Comparison of ENCODE assay signal across 8 cellular contexts in genomic region chr16:9134739-9135138, GRCh38. TPM values are rescaled to one million over a fixed set of nuclear protein-coding genes. Genes with fewer than 3 reads are reported as not detected.
A peak's percentile ranks its signal among the peaks of the same experiment; 100 is the strongest.
DNase-seq lines count a peak whose midpoint lies in the region; ATAC-seq and TF ChIP-seq lines count a peak whose summit lies in the region.

No MANE protein-coding gene starts in this region.

- DNase-seq in activated gamma-delta T cell treated with Interleukin-2 at 50 U/mL for 16 hours (peak; percentile 52), activated gamma-delta T cell (lab: John Stamatoyannopoulos, UW) (no peak), NCI-H526 (lab: John Stamatoyannopoulos, UW) (peak; percentile 8 to 74), epithelial cell of esophagus (ENCODE audit: low read depth) (peak; percentile 63), nephron progenitor cell (peak; percentile 53), suprapubic skin (ENCODE audit: low spot score in 2 of 2) (peak; percentile 22 to 80)
- DNase-seq in activated CD8-positive, alpha-beta T cell treated with anti-CD3 and anti-CD28 coated beads for 36 hours, result peak; percentile 83

- H3K27me3 Mint-ChIP-seq in activated CD8-positive, alpha-beta T cell treated with anti-CD3 and anti-CD28 coated beads for 36 hours, result no peaks in the 10 kb centered on the region
- peaks cover 6% of the 10 kb centered on the region for H3K27me3 Mint-ChIP-seq in nephron progenitor cell (ENCODE audit: low read depth, poor library complexity)

- H3K36me3 ChIP-seq in suprapubic skin, result no peaks in the 10 kb centered on the region

- peaks cover 7% of the 10 kb centered on the region for H3K4me1 ChIP-seq in suprapubic skin

- no peak overlapping the region for H3K4me3 Mint-ChIP-seq in activated CD8-positive, alpha-beta T cell treated with anti-CD3 and anti-CD28 coated beads for 36 hours
- H3K4me3 Mint-ChIP-seq in nephron progenitor cell, result no peak overlapping the region

- H3K27me3 ChIP-seq in suprapubic skin, result peaks cover 3% of the 10 kb centered on the region

- H3K27ac Mint-ChIP-seq in activated CD8-positive, alpha-beta T cell treated with anti-CD3 and anti-CD28 coated beads for 36 hours, result no peak overlapping the region
- H3K27ac Mint-ChIP-seq in nephron progenitor cell, result no peak overlapping the region

- H3K4me1 Mint-ChIP-seq in activated CD8-positive, alpha-beta T cell treated with anti-CD3 and anti-CD28 coated beads for 36 hours (ENCODE audit: low read depth), result peaks cover 26% of the 10 kb centered on the region
- H3K4me1 Mint-ChIP-seq in nephron progenitor cell, result peaks cover 18% of the 10 kb centered on the region

- no peaks in the 10 kb centered on the region for H3K36me3 Mint-ChIP-seq in activated CD8-positive, alpha-beta T cell treated with anti-CD3 and anti-CD28 coated beads for 36 hours (ENCODE audit: low read depth)
- H3K36me3 Mint-ChIP-seq in nephron progenitor cell (ENCODE audit: low read depth), result peaks cover under 1% of the 10 kb centered on the region

- H3K9me3 ChIP-seq in suprapubic skin, result no peaks in the 10 kb centered on the region

- H3K4me3 ChIP-seq in epithelial cell of esophagus (ENCODE audit: low read length) (no peak overlapping the region), suprapubic skin (no peak overlapping the region)

- no peak overlapping the region for H3K27ac ChIP-seq in suprapubic skin

- no peaks in the 10 kb centered on the region for H3K9me3 Mint-ChIP-seq in activated CD8-positive, alpha-beta T cell treated with anti-CD3 and anti-CD28 coated beads for 36 hours
- no peaks in the 10 kb centered on the region for H3K9me3 Mint-ChIP-seq in nephron progenitor cell

- CTCF ChIA-PET in activated CD8-positive, alpha-beta T cell treated with anti-CD3 and anti-CD28 coated beads for 36 hours (lab: Charles Lee), result interaction anchor here (0.6 to 2.7 kb wide), 21 partner anchors 12 to 265 kb away, joined by 3 to 20 read pairs (median 4); no protein-coding TSS in a partner anchor

- POLR2A ChIA-PET in activated CD8-positive, alpha-beta T cell treated with anti-CD3 and anti-CD28 coated beads for 36 hours (lab: Charles Lee), result interaction anchor here (2.0 kb wide), 1 partner anchor 198 kb away, joined by 5 read pairs; no protein-coding TSS in a partner anchor

- no peak for TF ChIP-seq EP300 in suprapubic skin (IDR thresholded peaks at IDR 0.05)

- intact Hi-C loops in activated CD8-positive, alpha-beta T cell treated with anti-CD3 and anti-CD28 coated beads for 36 hours (cut with micrococcal nuclease), result no loop called here

- 17% methylated on average over 5 of the region's 5 CpGs for WGBS in suprapubic skin

- TF ChIP-seq POLR2A in suprapubic skin (IDR thresholded peaks at IDR 0.05), result no peak

- ATAC-seq in HG03097 (IDR thresholded peaks at IDR 0.05; ENCODE audit: low FRiP score, unreplicated experiment), result peak; percentile 44
- ATAC-seq in activated CD8-positive, alpha-beta T cell treated with anti-CD3 and anti-CD28 coated beads for 36 hours, result peak; percentile 93

- TF ChIP-seq CTCF in activated CD8-positive, alpha-beta T cell treated with anti-CD3 and anti-CD28 coated beads for 36 hours (IDR thresholded peaks at IDR 0.05), result peak; percentile 84
- TF ChIP-seq CTCF in epithelial cell of esophagus (IDR thresholded peaks at IDR 0.05; ENCODE audit: insufficient read depth, low read depth, low read length, missing control alignments) (peak; percentile 72), nephron progenitor cell (IDR thresholded peaks at IDR 0.05) (peak; percentile 49), suprapubic skin (IDR thresholded peaks at IDR 0.05) (peak in 1 of 2 donors; percentile 25)

RNA-seq across cellular contexts. Expression of gene HAPSTR1, which starts 43.3 kb away (rescaled TPM):
- total RNA-seq in activated CD8-positive, alpha-beta T cell treated with anti-CD3 and anti-CD28 coated beads for 36 hours, result 10 to 100 TPM; 52.5 to 53.4 TPM
- total RNA-seq in suprapubic skin, result 10 to 100 TPM; 40.4 to 52.7 (median 47.4) TPM
